ENCODE assay signal across 23 cellular contexts in genomic region chr16:58087209-58087913, GRCh38. TPM values are rescaled to one million over a fixed set of nuclear protein-coding genes. Genes with fewer than 3 reads are reported as not detected.
A peak's percentile ranks its signal among the peaks of the same experiment; 100 is the strongest.
DNase-seq lines count a peak whose midpoint lies in the region; ATAC-seq, FAIRE-seq and TF ChIP-seq lines count a peak whose summit lies in the region.
"Had no signal": no experiment of that assay in that cellular context is flagged by ENCODE, and none has a peak within 500 bp of the region (broad histone marks: within the 10 kb centered on the region; RNA-seq: fewer than 3 reads in every experiment).

No MANE protein-coding gene starts in this region.

- no peaks in the 10 kb centered on the region for H3K79me2 ChIP-seq in GM12878 (ENCODE audit: control insufficient read depth, insufficient read depth, low read length)

- no peaks in the 10 kb centered on the region for H3K36me3 ChIP-seq in GM12878 (ENCODE audit: control insufficient read depth in 2 of 2, insufficient read depth in 2 of 2, low read length in 1 of 2)
- no peaks in the 10 kb centered on the region for H3K36me3 ChIP-seq in kidney (ENCODE audit: control insufficient read depth in 1 of 2, insufficient read depth in 2 of 2, low read length in 2 of 2)
- H3K36me3 ChIP-seq: SJSA1 had no signal

- no peak for FAIRE-seq in GM12878 (lab: Jason Lieb, UNC)
- no peak for FAIRE-seq in kidney (lab: Jason Lieb, UNC)
- FAIRE-seq in urothelium cell line (lab: Jason Lieb, UNC) = peak; percentile 98
- FAIRE-seq: G401.6, GM19239 had no signal

- intact Hi-C loops in cardiac septum (cut with DNase I) = no loop called here
- intact Hi-C loops in left ventricle myocardium superior (cut with micrococcal nuclease) = no loop called here
- intact Hi-C loops in GM12878 (cut with micrococcal nuclease; ENCODE audit: unreplicated experiment) = no loop called here
- intact Hi-C loops in kidney (cut with DNase I) = no loop called here

- no peaks in the 10 kb centered on the region for H3K27me3 ChIP-seq in GM12878 (replicated peaks in 1 of 2; ENCODE audit: control insufficient read depth in 2 of 2, insufficient read depth in 2 of 2, low read length in 1 of 2)
- H3K27me3 ChIP-seq: SJSA1 had no signal

- DNase-seq in cardiac septum (ENCODE audit: low spot score) (peak; percentile 4), left ventricle myocardium superior (no peak), GM12878 (ENCODE audit: low read depth, low spot score) (no peak), kidney (peak; percentile 0), urothelium cell line (ENCODE audit: low spot score) (no peak), amniotic stem cell (lab: John Stamatoyannopoulos, UW) (no peak)
- DNase-seq: Caco-2; CD8-positive, alpha-beta T cell; Kasumi-1; MV-4-11; NCI-H2029; NCI-H446; NCI-H524 treated with DMSO at 0.1 percent for 48 hours; NCI-H82; PC-9 had no signal

- TF ChIP-seq POLR2A in GM12878 (IDR thresholded peaks at IDR 0.05; ENCODE audit: low read depth, low read length) = no peak

- H3K4me3 ChIP-seq in GM12878 (no peak overlapping the region), kidney (ENCODE audit: low read length in 2 of 2) (no peak overlapping the region)
- H3K4me3 ChIP-seq: PC-9, SJSA1 had no signal

- H2AFZ ChIP-seq in GM12878 (ENCODE audit: control insufficient read depth, low read depth, low read length) = no peak overlapping the region
- H2AFZ ChIP-seq: PC-9 had no signal

- 79% methylated on average over 23 of the region's 23 CpGs for WGBS in GM12878 (ENCODE audit: insufficient coverage, insufficient replicate concordance, low lambda C conversion rate, missing lambda C conversion rate)

- H3K4me1 ChIP-seq in GM12878 (ENCODE audit: control insufficient read depth, insufficient read depth, low read length) (no peaks in the 10 kb centered on the region), kidney (ENCODE audit: control insufficient read depth in 1 of 2, insufficient read depth in 1 of 2, low read depth in 1 of 2, low read length in 2 of 2) (no peaks in the 10 kb centered on the region)
- H3K4me1 ChIP-seq: Caco-2, SJSA1 had no signal

- BruUV-seq in GM12878 (replicated peaks; lab: Mats Ljungman, UMichigan) = no TSS peak

- POLR2A ChIA-PET in GM12878 (lab: Charles Lee) = no interaction called here

- H3K9me3 ChIP-seq in GM12878 (replicated peaks; ENCODE audit: control insufficient read depth, insufficient read depth, low read length) (no peaks in the 10 kb centered on the region), kidney (ENCODE audit: control insufficient read depth in 1 of 2, low read length in 2 of 2) (no peaks in the 10 kb centered on the region)

- CTCF ChIA-PET in GM12878 (lab: Yijun Ruan, JAX) = interaction anchor here (1.1 kb wide), 1 partner anchor 400 kb away, joined by 3 read pairs; no protein-coding TSS in a partner anchor

- TF ChIP-seq CTCF in GM12878 (IDR thresholded peaks at IDR 0.05 in 2 of 3, conservative IDR thresholded peaks at IDR 0.05 in 1 of 3; ENCODE audit: control insufficient read depth in 2 of 3, extremely low read depth in 1 of 3, insufficient read depth in 1 of 3, low read depth in 3 of 3, low read length in 3 of 3) = no peak
- TF ChIP-seq CTCF in kidney (IDR thresholded peaks at IDR 0.05; ENCODE audit: borderline replicate concordance, extremely low read depth, insufficient read depth) = no peak

- in situ Hi-C loops in GM12878 (cut with MboI) = no loop called here

- SMC1A ChIA-PET in GM12878 (lab: Charles Lee; ENCODE audit: uncharacterized antibody, unreplicated experiment) = no interaction called here

- no peak overlapping the region for H3K4me2 ChIP-seq in GM12878 (ENCODE audit: control insufficient read depth, insufficient read depth)
- H3K4me2 ChIP-seq: PC-9 had no signal

- H3K27ac ChIP-seq in GM12878 (ENCODE audit: control insufficient read depth, insufficient read depth) = no peak overlapping the region
- H3K27ac ChIP-seq in kidney (ENCODE audit: low read depth in 2 of 2, low read length in 2 of 2) = no peak overlapping the region
- H3K27ac ChIP-seq: 22Rv1, C4-2B, PC-9, SJSA1 had no signal

- no peak for TF ChIP-seq RAD21 in GM12878 (IDR thresholded peaks at IDR 0.05; ENCODE audit: insufficient read depth, low read depth, low read length)

- ATAC-seq in left ventricle myocardium superior (no peak), GM12878 (no peak), GM19023 (IDR thresholded peaks at IDR 0.05; ENCODE audit: unreplicated experiment) (no peak), HG03439 (IDR thresholded peaks at IDR 0.05; ENCODE audit: unreplicated experiment) (no peak)
- ATAC-seq: CD8-positive, alpha-beta T cell; Right ventricle myocardium inferior had no signal

- H3K9ac ChIP-seq in GM12878 (ENCODE audit: control insufficient read depth, insufficient read depth, low read length) (no peak overlapping the region), kidney (ENCODE audit: low read length in 2 of 2) (no peak overlapping the region)

- TF ChIP-seq EP300 in GM12878 (IDR thresholded peaks at IDR 0.05; ENCODE audit: borderline replicate concordance in 1 of 2, control insufficient read depth in 1 of 2, low read depth in 2 of 2, low read length in 2 of 2) = no peak

- H4K20me1 ChIP-seq in GM12878 (ENCODE audit: control insufficient read depth, insufficient read depth) = no peaks in the 10 kb centered on the region

- RAD21 ChIA-PET in GM12878 (lab: Charles Lee; ENCODE audit: unreplicated experiment) = no interaction called here

TF ChIP-seq in GM12878, 131 proteins besides CTCF, POLR2A, EP300 and RAD21:
- TF ChIP-seq TCF3 (IDR thresholded peaks at IDR 0.05; ENCODE audit: borderline replicate concordance, insufficient read depth, low read depth, low read length) = 0 out of 2 replicates have a peak, but pooled peaks have one; percentile 4
- TF ChIP-seq BCL3 (IDR thresholded peaks at IDR 0.05; ENCODE audit: borderline replicate concordance, insufficient read depth, low read depth, low read length, poor library complexity, severe bottlenecking) = peak; percentile 69
- TF ChIP-seq E2F4 (IDR thresholded peaks at IDR 0.05; ENCODE audit: low read depth, low read length) = no peak

RNA-seq across cellular contexts. Expression of gene CFAP20, which starts 41.8 kb away (rescaled TPM):
- total RNA-seq in cardiac septum (36.7 TPM), left ventricle myocardium superior (37.2 TPM), GM12878 (2014; rRNA removed) (45.4 and 51.5 TPM in 2 replicates), GM12878 (2014; rRNA removed; fragmentation: Illumina TruSeq; extraction: Trizol) (37.3 and 37.4 TPM in 2 replicates), GM12878 (2021) (28.2 and 28.4 TPM in 2 replicates), kidney (22.3 TPM)
- 14.4 and 18.3 TPM in 2 replicates for total RNA-seq in GM12878 (2013; cell fraction: nucleolus; rRNA removed)
- 24.7 TPM for polyA plus RNA-seq in GM12878 (2011; ENCODE audit: low read depth)
- polyA plus RNA-seq in GM12878 (2011; rRNA removed) (49.1 and 52.6 TPM in 2 replicates), GM12878 (2014; fragmentation: Illumina TruSeq; extraction: Trizol) (41.0 and 45.0 TPM in 2 replicates), GM12878 (2014; fragmentation: Nextera tagmentation; extraction: Ambion mirVana) (10 to 100 TPM; 10.9 to 19.9 TPM), GM12878 (2014; rRNA removed) (47.3 and 54.6 TPM in 2 replicates), GM12878 (2016; fragmentation: Nextera tagmentation; extraction: Ambion mirVana) (10 to 100 TPM; 59.0 to 61.7 TPM), kidney (ENCODE audit: insufficient read depth, low read depth, low replicate concordance) (33.3 TPM)
- polyA plus RNA-seq in GM12878 (2011; cell fraction: cytosol; rRNA removed) = 51.3 and 54.6 TPM in 2 replicates
- polyA plus RNA-seq in GM12878 (2011; cell fraction: nucleus; rRNA removed) = 40.2 and 42.4 TPM in 2 replicates
- 25.3 and 25.4 TPM in 2 replicates for polyA plus RNA-seq in GM12878 (2012)
- polyA minus RNA-seq in GM12878 (2011; rRNA and poly(A)+ RNA removed) = 35.1 and 45.4 TPM in 2 replicates
- polyA minus RNA-seq in GM12878 (2011; cell fraction: cytosol; rRNA and poly(A)+ RNA removed) = 18.1 and 19.8 TPM in 2 replicates
- polyA minus RNA-seq in GM12878 (2011; cell fraction: nucleus; rRNA and poly(A)+ RNA removed) = 13.1 and 23.6 TPM in 2 replicates

Comparison
In these comparisons a context has a peak if more than half of its experiments do, and no peak if none do; other contexts are left out.
1. DNase-seq: peak in cardiac septum (single experiment) and kidney (single experiment); none in left ventricle myocardium superior (single experiment), GM12878 (single experiment), urothelium cell line (single experiment) and amniotic stem cell (single experiment).